20 cellular contexts compared by ENCODE assay signal in the genomic region with DNA sequence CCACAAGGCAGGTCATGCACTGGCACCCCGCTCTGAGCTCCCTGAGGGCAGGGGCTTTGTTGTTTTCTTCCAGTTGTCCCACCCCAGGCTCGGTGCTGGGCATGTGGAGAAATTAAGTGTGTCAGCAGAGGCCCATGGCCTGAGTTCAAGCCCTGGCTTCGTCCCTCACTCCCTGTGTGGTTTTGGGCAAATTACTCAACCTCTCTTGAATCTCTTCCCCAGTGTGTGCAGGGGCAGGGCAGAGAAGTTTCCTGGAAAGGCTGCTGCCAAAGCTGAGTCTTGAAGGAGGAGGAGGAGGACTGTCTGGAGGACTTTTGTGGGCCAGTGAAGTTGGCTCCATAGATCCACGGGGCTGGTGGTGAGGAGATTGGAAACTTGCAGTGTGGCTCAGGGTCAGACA.
"Had no signal": no experiment of that assay in that cellular context is flagged by ENCODE, and none has a peak within 500 bp of the region (broad histone marks: within the 10 kb centered on the region; RNA-seq: fewer than 3 reads in every experiment).

No MANE protein-coding gene starts in this region.

- H3K4me3 ChIP-seq: cardiac muscle cell, esophagus squamous epithelium, gastrocnemius medialis, tibial artery had no signal

- H3K27ac Mint-ChIP-seq: activated B cell treated with CpG ODN at 0.5 μM for 24 hours; activated CD4-positive, alpha-beta memory T cell treated with anti-CD3 and anti-CD28 coated beads for 36 hours; activated naive CD4-positive, alpha-beta T cell treated with anti-CD3 and anti-CD28 coated beads, Interleukin-2, amount 50 U/mL, for 72 hours; activated T-helper 1 cell treated with anti-CD3 and anti-CD28 coated beads, Interleukin-12 subunit alpha, Interleukin-12 subunit beta, Interleukin-2, Interleukin-4 antibody, amounts not matched to agents 30 ng/mL and 10 ng/mL and 1 ng/mL, durations not matched to agents 14 hours and 24 hours and 36 hours had no signal

- H3K4me1 Mint-ChIP-seq: activated B cell treated with CpG ODN at 0.5 μM for 24 hours; naive thymus-derived CD4-positive, alpha-beta T cell had no signal

- H3K4me1 ChIP-seq: gastrocnemius medialis, tibial artery had no signal

- H3K9me3 ChIP-seq: esophagus squamous epithelium, gastrocnemius medialis, neutrophil, tibial artery had no signal

- DNase-seq: activated B cell treated with CpG ODN at 0.5 μM for 24 hours; activated CD4-positive, alpha-beta memory T cell treated with anti-CD3 and anti-CD28 coated beads for 36 hours; activated CD4-positive, alpha-beta T cell treated with anti-CD3 and anti-CD28 coated beads for 4 hours; activated gamma-delta T cell treated with Interleukin-2 at 50 U/mL for 16 hours; activated T-cell treated with anti-CD3 and anti-CD28 coated beads for 4 hours; dermis blood vessel endothelial cell; effector memory CD8-positive, alpha-beta T cell; esophagus squamous epithelium; gastrocnemius medialis; naive thymus-derived CD4-positive, alpha-beta T cell; stimulated activated CD4-positive, alpha-beta T cell treated with anti-CD3 and anti-CD28 coated beads, Interleukin-12 subunit alpha, Interleukin-12 subunit beta, amount 100 ng/mL, for 4 hours; stimulated activated CD4-positive, alpha-beta T cell treated with anti-CD3 and anti-CD28 coated beads, Interleukin-1b, Interleukin-23, amount 100 ng/mL, for 48 hours; stimulated activated naive CD8-positive, alpha-beta T cell treated with anti-CD3 and anti-CD28 coated beads, Interleukin-15, Interleukin-2, amounts not matched to agents 100 U/mL and 50 U/mL, for 24 hours; substantia nigra; T-helper 9 cell had no signal

- H3K4me3 Mint-ChIP-seq: activated B cell treated with CpG ODN at 0.5 μM for 24 hours; activated CD4-positive, alpha-beta memory T cell treated with anti-CD3 and anti-CD28 coated beads for 36 hours; activated T-helper 1 cell treated with anti-CD3 and anti-CD28 coated beads, Interleukin-12 subunit alpha, Interleukin-12 subunit beta, Interleukin-2, Interleukin-4 antibody, amounts not matched to agents 30 ng/mL and 10 ng/mL and 1 ng/mL, durations not matched to agents 14 hours and 24 hours and 36 hours; effector memory CD8-positive, alpha-beta T cell; naive thymus-derived CD4-positive, alpha-beta T cell had no signal

- H3K27ac ChIP-seq: cardiac muscle cell, esophagus squamous epithelium, gastrocnemius medialis, neutrophil, tibial artery had no signal

- H3K27me3 ChIP-seq: cardiac muscle cell had no signal

- H3K36me3 ChIP-seq: cardiac muscle cell, esophagus squamous epithelium, gastrocnemius medialis, neutrophil, tibial artery had no signal

- H3K36me3 Mint-ChIP-seq: activated CD4-positive, alpha-beta memory T cell treated with anti-CD3 and anti-CD28 coated beads for 36 hours; activated naive CD4-positive, alpha-beta T cell treated with anti-CD3 and anti-CD28 coated beads, Interleukin-2, amount 50 U/mL, for 72 hours; naive thymus-derived CD4-positive, alpha-beta T cell had no signal

- ATAC-seq: activated naive CD4-positive, alpha-beta T cell treated with anti-CD3 and anti-CD28 coated beads, Interleukin-2, amount 50 U/mL, for 72 hours; effector memory CD8-positive, alpha-beta T cell; gastrocnemius medialis; naive thymus-derived CD4-positive, alpha-beta T cell; stimulated activated naive CD8-positive, alpha-beta T cell treated with anti-CD3 and anti-CD28 coated beads, Interleukin-15, Interleukin-2, amounts not matched to agents 100 U/mL and 50 U/mL, for 24 hours had no signal

- H3K9me3 Mint-ChIP-seq: activated B cell treated with CpG ODN at 0.5 μM for 24 hours; activated CD4-positive, alpha-beta memory T cell treated with anti-CD3 and anti-CD28 coated beads for 36 hours; activated naive CD4-positive, alpha-beta T cell treated with anti-CD3 and anti-CD28 coated beads, Interleukin-2, amount 50 U/mL, for 72 hours; activated T-helper 1 cell treated with anti-CD3 and anti-CD28 coated beads, Interleukin-12 subunit alpha, Interleukin-12 subunit beta, Interleukin-2, Interleukin-4 antibody, amounts not matched to agents 30 ng/mL and 10 ng/mL and 1 ng/mL, durations not matched to agents 14 hours and 24 hours and 36 hours; effector memory CD8-positive, alpha-beta T cell had no signal
